In the genomic region with DNA sequence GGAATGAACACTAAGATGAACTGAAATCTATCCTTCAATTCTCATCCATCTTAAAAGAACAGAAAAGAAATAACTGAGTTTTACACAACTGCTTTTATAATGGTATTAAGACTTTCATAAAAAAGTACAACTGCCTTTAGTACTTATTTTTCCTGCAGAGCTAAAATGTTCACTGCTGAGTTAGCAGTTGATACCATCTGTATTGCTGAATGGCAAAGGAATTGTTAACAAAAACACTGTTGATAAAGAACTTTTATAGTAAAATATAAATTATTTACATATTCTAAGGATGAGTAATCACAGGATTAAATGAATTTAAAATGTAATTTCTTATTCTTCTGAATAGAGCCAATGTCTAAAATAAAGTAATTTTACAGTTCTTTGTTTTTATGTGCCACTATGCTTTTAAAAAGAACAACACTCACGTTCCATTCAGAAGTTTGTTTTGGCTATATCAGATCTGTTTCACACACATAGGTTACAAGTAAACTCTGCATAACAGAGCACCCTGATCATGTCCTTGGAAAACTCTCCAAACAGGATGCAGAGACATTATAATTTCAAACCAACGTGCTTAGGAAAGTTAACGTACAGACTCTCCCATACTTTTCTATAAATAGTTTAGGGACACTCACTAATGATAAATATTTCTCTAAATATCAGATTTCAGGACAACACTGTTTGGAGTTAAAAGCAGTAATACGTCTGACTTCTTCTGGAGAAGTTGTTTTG, we compare ENCODE assay signal across 15 cellular contexts.
"Had no signal": no experiment of that assay in that cellular context is flagged by ENCODE, and none has a peak within 500 bp of the region (broad histone marks: within the 10 kb centered on the region; RNA-seq: fewer than 3 reads in every experiment).

No MANE protein-coding gene starts in this region.

- DNase-seq: activated B cell treated with CpG ODN at 0.5 μM for 24 hours; activated CD4-positive, alpha-beta T cell treated with anti-CD3 and anti-CD28 coated beads, Interleukin-2, amount 10 ng/mL, durations not matched to agents 24 days and 14 days; activated CD8-positive, alpha-beta memory T cell treated with anti-CD3 and anti-CD28 coated beads for 24 hours; activated naive CD4-positive, alpha-beta T cell treated with anti-CD3 and anti-CD28 coated beads for 36 hours; central memory CD4-positive, alpha-beta T cell; cortex of kidney; effector memory CD8-positive, alpha-beta T cell; foreskin melanocyte; heart right ventricle; left ventricle myocardium superior; stimulated activated CD4-positive, alpha-beta T cell treated with anti-CD3 and anti-CD28 coated beads, Interleukin-4, amount 100 ng/mL, for 1 hour; stimulated activated CD8-positive, alpha-beta memory T cell treated with anti-CD3 and anti-CD28 coated beads, Interleukin-4, amount 100 ng/mL, for 48 hours; stimulated activated naive CD8-positive, alpha-beta T cell treated with anti-CD3 and anti-CD28 coated beads, Interleukin-15, Interleukin-2, amounts not matched to agents 100 U/mL and 50 U/mL, for 24 hours; upper lobe of left lung had no signal

- H3K27ac ChIP-seq: upper lobe of left lung had no signal

- H3K4me1 ChIP-seq: upper lobe of left lung had no signal

- H3K27me3 ChIP-seq: heart right ventricle, upper lobe of left lung had no signal

- ATAC-seq: activated T-helper 17 cell treated with anti-CD3 and anti-CD28 coated beads, Interleukin-2, amount 50 U/mL, for 72 hours; effector memory CD8-positive, alpha-beta T cell; heart right ventricle; stimulated activated naive CD8-positive, alpha-beta T cell treated with anti-CD3 and anti-CD28 coated beads, Interleukin-15, Interleukin-2, amounts not matched to agents 100 U/mL and 50 U/mL, for 24 hours had no signal

- H3K9me3 ChIP-seq: heart right ventricle, upper lobe of left lung had no signal

- H3K4me3 ChIP-seq: heart right ventricle, upper lobe of left lung had no signal
